1 cellular context compared by ENCODE assay signal in the genomic region with DNA sequence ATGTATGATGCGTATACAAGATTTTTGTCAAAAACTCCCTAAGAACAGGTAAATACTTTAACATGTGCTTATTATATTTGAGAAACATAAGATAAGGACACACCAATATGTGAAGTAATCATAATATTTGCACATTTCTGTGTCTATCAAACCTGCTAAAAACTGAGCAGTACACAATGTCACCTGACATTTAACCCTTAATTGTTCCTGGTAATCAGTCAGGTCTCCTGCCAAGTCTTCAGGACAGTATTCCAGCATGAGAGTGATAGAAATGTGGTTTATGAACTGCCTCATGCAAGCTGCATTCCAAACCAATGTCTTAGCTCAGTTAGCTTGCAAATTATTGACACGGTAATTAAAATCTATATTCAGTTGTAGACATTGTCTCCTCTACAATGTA.
TF ChIP-seq lines count a peak whose summit lies in the region.

No MANE protein-coding gene starts in this region.

TF ChIP-seq in HepG2, 621 proteins besides CTCF, POLR2A, EP300 and RAD21:
- TF ChIP-seq ATRX (CRISPR knock-in tag; IDR thresholded peaks at IDR 0.05; ENCODE audit: borderline replicate concordance) = no peak
- TF ChIP-seq, protein P1, sequence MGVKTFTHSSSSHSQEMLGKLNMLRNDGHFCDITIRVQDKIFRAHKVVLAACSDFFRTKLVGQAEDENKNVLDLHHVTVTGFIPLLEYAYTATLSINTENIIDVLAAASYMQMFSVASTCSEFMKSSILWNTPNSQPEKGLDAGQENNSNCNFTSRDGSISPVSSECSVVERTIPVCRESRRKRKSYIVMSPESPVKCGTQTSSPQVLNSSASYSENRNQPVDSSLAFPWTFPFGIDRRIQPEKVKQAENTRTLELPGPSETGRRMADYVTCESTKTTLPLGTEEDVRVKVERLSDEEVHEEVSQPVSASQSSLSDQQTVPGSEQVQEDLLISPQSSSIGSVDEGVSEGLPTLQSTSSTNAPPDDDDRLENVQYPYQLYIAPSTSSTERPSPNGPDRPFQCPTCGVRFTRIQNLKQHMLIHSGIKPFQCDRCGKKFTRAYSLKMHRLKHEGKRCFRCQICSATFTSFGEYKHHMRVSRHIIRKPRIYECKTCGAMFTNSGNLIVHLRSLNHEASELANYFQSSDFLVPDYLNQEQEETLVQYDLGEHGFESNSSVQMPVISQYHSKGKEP (CRISPR knock-in tag; IDR thresholded peaks at IDR 0.05) = no peak
- TF ChIP-seq ATF1 (CRISPR knock-in tag; IDR thresholded peaks at IDR 0.05) = 0 out of 2 replicates have a peak, but pooled peaks have one; percentile 18
- TF ChIP-seq ZNF652 (CRISPR knock-in tag; IDR thresholded peaks at IDR 0.05; ENCODE audit: borderline replicate concordance, low read depth) = peak; percentile 93
